16 cellular contexts compared by ENCODE assay signal in the genomic region with DNA sequence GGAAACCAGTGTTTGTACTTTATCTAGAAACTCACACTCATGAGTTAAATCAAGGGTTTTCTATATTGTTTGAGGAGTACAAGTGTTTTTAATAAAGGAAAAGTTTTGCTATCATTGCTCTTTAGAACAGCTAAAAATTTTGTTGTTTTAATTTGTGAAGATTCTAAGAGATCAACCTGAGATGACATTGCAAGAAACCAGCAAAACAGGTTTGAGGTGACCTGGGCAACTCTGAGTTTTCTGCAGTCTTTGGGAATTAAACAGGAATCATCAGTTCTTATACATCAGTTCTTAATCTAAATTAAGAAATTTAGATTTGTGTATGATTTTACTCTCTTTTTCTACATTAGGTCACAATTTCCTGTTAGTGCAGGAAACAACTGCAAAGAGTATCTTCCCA.
DNase-seq lines count a peak whose midpoint lies in the region; ATAC-seq and TF ChIP-seq lines count a peak whose summit lies in the region.
"Had no signal": no experiment of that assay in that cellular context is flagged by ENCODE, and none has a peak within 500 bp of the region (broad histone marks: within the 10 kb centered on the region; RNA-seq: fewer than 3 reads in every experiment).

No MANE protein-coding gene starts in this region.

- no peaks in the 10 kb centered on the region for H3K9me3 Mint-ChIP-seq in natural killer cell
- no peaks in the 10 kb centered on the region for H3K9me3 Mint-ChIP-seq in natural killer cell treated with Interleukin-12 subunit alpha and Interleukin-12 subunit beta and Interleukin-15 and Interleukin-18, amount 100 ng/mL, for 72 hours
- H3K9me3 Mint-ChIP-seq: activated CD8-positive, alpha-beta T cell treated with anti-CD3 and anti-CD28 coated beads for 36 hours had no signal

- H3K27me3 Mint-ChIP-seq in natural killer cell (ENCODE audit: low read depth in 2 of 2), result no peaks in the 10 kb centered on the region
- H3K27me3 Mint-ChIP-seq in natural killer cell treated with Interleukin-12 subunit alpha and Interleukin-12 subunit beta and Interleukin-15 and Interleukin-18, amount 100 ng/mL, for 72 hours, result no peaks in the 10 kb centered on the region
- no peaks in the 10 kb centered on the region for H3K27me3 Mint-ChIP-seq in T-helper 17 cell
- H3K27me3 Mint-ChIP-seq: activated CD8-positive, alpha-beta T cell treated with anti-CD3 and anti-CD28 coated beads for 36 hours; progenitor cell of endocrine pancreas had no signal

- H3K4me3 Mint-ChIP-seq in natural killer cell, result no peak overlapping the region
- no peak overlapping the region for H3K4me3 Mint-ChIP-seq in natural killer cell treated with Interleukin-12 subunit alpha and Interleukin-12 subunit beta and Interleukin-15 and Interleukin-18, amount 100 ng/mL, for 72 hours
- H3K4me3 Mint-ChIP-seq in T-helper 17 cell, result no peak overlapping the region
- H3K4me3 Mint-ChIP-seq: activated CD8-positive, alpha-beta T cell treated with anti-CD3 and anti-CD28 coated beads for 36 hours; activated T-helper 1 cell treated with anti-CD3 and anti-CD28 coated beads, Interleukin-12 subunit alpha, Interleukin-12 subunit beta, Interleukin-2, Interleukin-4 antibody, amounts not matched to agents 30 ng/mL and 10 ng/mL and 1 ng/mL, durations not matched to agents 14 hours and 24 hours and 36 hours had no signal

- ATAC-seq in natural killer cell (no peak), T-helper 17 cell (no peak), aorta (ENCODE audit: low FRiP score) (no peak), GM18498 (IDR thresholded peaks at IDR 0.05; ENCODE audit: unreplicated experiment) (no peak)
- no peak for ATAC-seq in natural killer cell treated with Interleukin-12 subunit alpha and Interleukin-12 subunit beta and Interleukin-15 and Interleukin-18, amount 100 ng/mL, for 72 hours

- no peak for TF ChIP-seq CTCF in natural killer cell (IDR thresholded peaks at IDR 0.05)
- TF ChIP-seq CTCF in GM10266 (IDR thresholded peaks at IDR 0.05; ENCODE audit: control insufficient read depth, insufficient read depth, low read depth, missing control alignments), result no peak

- H3K36me3 Mint-ChIP-seq in natural killer cell, result no peaks in the 10 kb centered on the region
- peaks cover 6% of the 10 kb centered on the region for H3K36me3 Mint-ChIP-seq in natural killer cell treated with Interleukin-12 subunit alpha and Interleukin-12 subunit beta and Interleukin-15 and Interleukin-18, amount 100 ng/mL, for 72 hours
- H3K36me3 Mint-ChIP-seq in T-helper 17 cell (ENCODE audit: low read depth), result peaks cover 9% of the 10 kb centered on the region

- DNase-seq in natural killer cell (no peak), T-helper 17 cell (no peak), aorta (no peak), CD1c-positive myeloid dendritic cell (ENCODE audit: extremely low spot score) (no peak), GM10266 (ENCODE audit: extremely low spot score) (no peak)
- no peak for DNase-seq in natural killer cell treated with Interleukin-12 subunit alpha and Interleukin-12 subunit beta and Interleukin-15 and Interleukin-18, amount 100 ng/mL, for 72 hours (ENCODE audit: low spot score)
- DNase-seq: amygdala, colonic mucosa, head of caudate nucleus, NCI-H1105 treated with DMSO at 0.1 percent for 48 hours, uterus had no signal

- H3K36me3 ChIP-seq in iPS-18a (ENCODE audit: control insufficient read depth, low read depth, low read length) (no peaks in the 10 kb centered on the region), aorta (ENCODE audit: control insufficient read depth in 1 of 2, insufficient read depth in 2 of 2, low read length in 1 of 2) (no peaks in the 10 kb centered on the region)
- H3K36me3 ChIP-seq: colonic mucosa, uterus had no signal

- H3K27me3 ChIP-seq in iPS-18a (ENCODE audit: control insufficient read depth, insufficient read depth, low read length) (no peaks in the 10 kb centered on the region), aorta (ENCODE audit: control insufficient read depth in 1 of 2, insufficient read depth in 2 of 2, low read length in 1 of 2) (no peaks in the 10 kb centered on the region)
- H3K27me3 ChIP-seq: colonic mucosa, uterus had no signal

- H3K4me1 Mint-ChIP-seq in natural killer cell (peaks cover 20 to 25% of the 10 kb centered on the region in 2 donors), T-helper 17 cell (peaks cover 16% of the 10 kb centered on the region)
- peaks cover 15 to 22% of the 10 kb centered on the region in 2 donors for H3K4me1 Mint-ChIP-seq in natural killer cell treated with Interleukin-12 subunit alpha and Interleukin-12 subunit beta and Interleukin-15 and Interleukin-18, amount 100 ng/mL, for 72 hours (ENCODE audit: low read depth in 2 of 2)

- intact Hi-C loops in natural killer cell (cut with micrococcal nuclease) (loop anchor here (5.0 kb wide), 1 partner anchor 113 kb away; a partner anchor contains a TSS), aorta (cut with DNase I) (loop anchor here (2.0 to 10.0 kb wide), 7 partner anchors 33 to 656 kb away; no protein-coding TSS in a partner anchor)

- peak overlapping the region; percentile 45 to 79 for H3K27ac Mint-ChIP-seq in natural killer cell
- no peak overlapping the region for H3K27ac Mint-ChIP-seq in natural killer cell treated with Interleukin-12 subunit alpha and Interleukin-12 subunit beta and Interleukin-15 and Interleukin-18, amount 100 ng/mL, for 72 hours
- H3K27ac Mint-ChIP-seq in T-helper 17 cell, result peak overlapping the region; percentile 45
- H3K27ac Mint-ChIP-seq: progenitor cell of endocrine pancreas had no signal

- H3K4me3 ChIP-seq in iPS-18a (ENCODE audit: low read length), result no peak overlapping the region
- peak overlapping the region in 1 of 2 donors; percentile 8 for H3K4me3 ChIP-seq in aorta (ENCODE audit: low read length in 2 of 2)
- H3K4me3 ChIP-seq: colonic mucosa, uterus had no signal

- H3K27ac ChIP-seq in iPS-18a (ENCODE audit: low read length) (peak overlapping the region; percentile 27), aorta (ENCODE audit: low read depth in 1 of 2, low read length in 2 of 2) (peak overlapping the region; percentile 40 to 76)
- H3K27ac ChIP-seq: colonic mucosa had no signal

- H3K9me3 ChIP-seq in T-helper 17 cell (ENCODE audit: control insufficient read depth, low read length, poor library complexity, severe bottlenecking), result no peaks in the 10 kb centered on the region
- H3K9me3 ChIP-seq in iPS-18a (ENCODE audit: control insufficient read depth, low read depth, low read length), result no peaks in the 10 kb centered on the region
- no peaks in the 10 kb centered on the region for H3K9me3 ChIP-seq in aorta (ENCODE audit: control insufficient read depth, low read length)
- H3K9me3 ChIP-seq: colonic mucosa, uterus had no signal

- H3K4me1 ChIP-seq in iPS-18a (ENCODE audit: control insufficient read depth, low read depth, low read length) (peaks cover 22% of the 10 kb centered on the region), aorta (ENCODE audit: control insufficient read depth in 1 of 2, insufficient read depth in 2 of 2, low read length in 2 of 2) (peaks cover 4 to 7% of the 10 kb centered on the region in 2 donors)
- H3K4me1 ChIP-seq: colonic mucosa, uterus had no signal

- H3K9ac ChIP-seq in iPS-18a (ENCODE audit: low read length), result no peak overlapping the region

Comparison
In these comparisons a context has a peak if more than half of its experiments do, and no peak if none do; other contexts are left out.
1. H3K27ac Mint-ChIP-seq: peak in natural killer cell (2 of 2) and T-helper 17 cell (single experiment); none in natural killer cell treated with Interleukin-12 subunit alpha and Interleukin-12 subunit beta and Interleukin-15 and Interleukin-18, amount 100 ng/mL, for 72 hours (0 of 2).